30 cellular contexts compared by ENCODE assay signal in the genomic region with DNA sequence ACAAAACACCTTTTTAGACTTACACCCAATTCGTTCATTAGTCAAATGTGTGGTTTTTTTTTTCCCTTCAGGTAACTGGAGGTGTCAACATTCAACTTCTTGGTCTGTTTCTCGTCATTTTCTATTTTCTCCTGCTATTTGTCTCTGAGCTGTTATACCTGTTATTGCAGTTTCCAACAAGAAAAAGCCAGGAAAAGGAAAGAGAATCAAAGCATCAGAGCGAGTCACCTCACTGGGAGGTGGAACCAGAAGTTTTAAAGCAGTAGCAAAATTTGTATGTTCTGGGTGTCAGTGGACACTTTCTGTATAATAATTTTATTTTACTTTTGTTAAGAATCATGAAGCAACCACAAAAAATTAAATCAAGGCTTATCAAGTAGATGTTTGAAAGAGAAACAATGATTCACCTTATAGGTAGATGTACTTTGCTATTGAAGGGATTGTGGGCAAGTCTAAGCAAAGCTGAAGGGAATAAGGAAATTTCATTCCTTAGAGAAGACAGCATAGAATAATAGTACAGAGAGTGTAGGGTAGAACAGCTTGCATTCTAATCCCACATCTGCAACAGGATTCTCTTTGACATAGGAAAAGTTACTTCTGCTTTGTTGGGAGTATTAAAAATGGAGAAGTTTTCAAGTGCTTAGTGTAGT.
"Had no signal": no experiment of that assay in that cellular context is flagged by ENCODE, and none has a peak within 500 bp of the region (broad histone marks: within the 10 kb centered on the region; RNA-seq: fewer than 3 reads in every experiment).

No MANE protein-coding gene starts in this region.

- H3K36me3 Mint-ChIP-seq: immature natural killer cell; memory B cell; naive B cell; stimulated activated effector memory CD8-positive, alpha-beta T cell treated with anti-CD3 and anti-CD28 coated beads, Interleukin-12 subunit alpha, Interleukin-12 subunit beta, amount 100 ng/mL, for 72 hours had no signal

- H2AFZ ChIP-seq: parathyroid adenoma had no signal

- ATAC-seq: left ventricle myocardium superior; lower lobe of right lung; mucosa of descending colon; natural killer cell treated with Interleukin-12 subunit alpha and Interleukin-12 subunit beta and Interleukin-15 and Interleukin-18, amount 100 ng/mL, for 72 hours; right lobe of liver; stimulated activated effector memory CD8-positive, alpha-beta T cell treated with anti-CD3 and anti-CD28 coated beads, Interleukin-12 subunit alpha, Interleukin-12 subunit beta, amount 100 ng/mL, for 72 hours had no signal

- H3K36me3 ChIP-seq: colonic mucosa, esophagus squamous epithelium, lower lobe of right lung, neutrophil, right lobe of liver, stomach, thyroid gland, vagina had no signal

- H3K27ac ChIP-seq: colonic mucosa, esophagus squamous epithelium, lower lobe of right lung, neutrophil, parathyroid adenoma, right lobe of liver, stomach, thyroid gland, vagina had no signal

- H3K9me3 ChIP-seq: colonic mucosa, esophagus squamous epithelium, lower lobe of right lung, mucosa of descending colon, neutrophil, right lobe of liver, stomach, thyroid gland, vagina had no signal

- DNase-seq: colonic mucosa; effector CD8-positive, alpha-beta T cell; endodermal cell; erythroblast; esophagus squamous epithelium; hypothalamus; immature natural killer cell; islet precursor cell; left ventricle myocardium superior; lower lobe of right lung; mucosa of descending colon; naive B cell; right lobe of liver; small intestine; stimulated activated CD4-positive, alpha-beta T cell treated with anti-CD3 and anti-CD28 coated beads, Interleukin-12 subunit alpha, Interleukin-12 subunit beta, amount 100 ng/mL, for 4 hours; stimulated activated CD4-positive, alpha-beta T cell treated with anti-CD3 and anti-CD28 coated beads, Interleukin-2, amount 100 ng/mL, for 24 hours; stimulated activated CD4-positive, alpha-beta T cell treated with anti-CD3 and anti-CD28 coated beads, Interleukin-4, amount 100 ng/mL, for 24 hours; stimulated activated naive CD4-positive, alpha-beta T cell treated with Interleukin-2 at 50 U/mL for 16 hours; stomach; thyroid gland; trophoblast cell had no signal

- H3K4me3 Mint-ChIP-seq: dendritic cell treated with granulocyte-macrophage colony-stimulating factor and Interleukin-4, amounts not matched to agents 40 ng/mL and 50 ng/mL, for 4 days; endodermal cell; immature natural killer cell; memory B cell; naive B cell; natural killer cell treated with Interleukin-12 subunit alpha and Interleukin-12 subunit beta and Interleukin-15 and Interleukin-18, amount 100 ng/mL, for 72 hours; neural crest cell; stimulated activated effector memory CD8-positive, alpha-beta T cell treated with anti-CD3 and anti-CD28 coated beads, Interleukin-12 subunit alpha, Interleukin-12 subunit beta, amount 100 ng/mL, for 72 hours had no signal

- H3K9ac ChIP-seq: parathyroid adenoma had no signal

- H3K4me1 Mint-ChIP-seq: endodermal cell; immature natural killer cell; memory B cell; naive B cell; stimulated activated effector memory CD8-positive, alpha-beta T cell treated with anti-CD3 and anti-CD28 coated beads, Interleukin-12 subunit alpha, Interleukin-12 subunit beta, amount 100 ng/mL, for 72 hours had no signal

- H3K27ac Mint-ChIP-seq: dendritic cell treated with granulocyte-macrophage colony-stimulating factor and Interleukin-4, amounts not matched to agents 40 ng/mL and 50 ng/mL, for 4 days; endodermal cell; immature natural killer cell; memory B cell; naive B cell; natural killer cell treated with Interleukin-12 subunit alpha and Interleukin-12 subunit beta and Interleukin-15 and Interleukin-18, amount 100 ng/mL, for 72 hours; progenitor cell of endocrine pancreas; stimulated activated effector memory CD8-positive, alpha-beta T cell treated with anti-CD3 and anti-CD28 coated beads, Interleukin-12 subunit alpha, Interleukin-12 subunit beta, amount 100 ng/mL, for 72 hours had no signal

- H3K27me3 Mint-ChIP-seq: dendritic cell treated with granulocyte-macrophage colony-stimulating factor and Interleukin-4, amounts not matched to agents 40 ng/mL and 50 ng/mL, for 4 days; memory B cell; naive B cell; natural killer cell treated with Interleukin-12 subunit alpha and Interleukin-12 subunit beta and Interleukin-15 and Interleukin-18, amount 100 ng/mL, for 72 hours; progenitor cell of endocrine pancreas had no signal

- H3K27me3 ChIP-seq: colonic mucosa, esophagus squamous epithelium, neutrophil, right lobe of liver, stomach, thyroid gland, vagina had no signal

- H3K79me2 ChIP-seq: parathyroid adenoma had no signal

- H3K9me3 Mint-ChIP-seq: dendritic cell treated with granulocyte-macrophage colony-stimulating factor and Interleukin-4, amounts not matched to agents 40 ng/mL and 50 ng/mL, for 4 days had no signal

- H3K4me3 ChIP-seq: colonic mucosa, esophagus squamous epithelium, lower lobe of right lung, mucosa of descending colon, right lobe of liver, stomach, thyroid gland, vagina had no signal

- H3K4me1 ChIP-seq: colonic mucosa, esophagus squamous epithelium, lower lobe of right lung, parathyroid adenoma, right lobe of liver, stomach, thyroid gland had no signal
